Comparison of ENCODE assay signal across 8 cellular contexts in the genomic region with DNA sequence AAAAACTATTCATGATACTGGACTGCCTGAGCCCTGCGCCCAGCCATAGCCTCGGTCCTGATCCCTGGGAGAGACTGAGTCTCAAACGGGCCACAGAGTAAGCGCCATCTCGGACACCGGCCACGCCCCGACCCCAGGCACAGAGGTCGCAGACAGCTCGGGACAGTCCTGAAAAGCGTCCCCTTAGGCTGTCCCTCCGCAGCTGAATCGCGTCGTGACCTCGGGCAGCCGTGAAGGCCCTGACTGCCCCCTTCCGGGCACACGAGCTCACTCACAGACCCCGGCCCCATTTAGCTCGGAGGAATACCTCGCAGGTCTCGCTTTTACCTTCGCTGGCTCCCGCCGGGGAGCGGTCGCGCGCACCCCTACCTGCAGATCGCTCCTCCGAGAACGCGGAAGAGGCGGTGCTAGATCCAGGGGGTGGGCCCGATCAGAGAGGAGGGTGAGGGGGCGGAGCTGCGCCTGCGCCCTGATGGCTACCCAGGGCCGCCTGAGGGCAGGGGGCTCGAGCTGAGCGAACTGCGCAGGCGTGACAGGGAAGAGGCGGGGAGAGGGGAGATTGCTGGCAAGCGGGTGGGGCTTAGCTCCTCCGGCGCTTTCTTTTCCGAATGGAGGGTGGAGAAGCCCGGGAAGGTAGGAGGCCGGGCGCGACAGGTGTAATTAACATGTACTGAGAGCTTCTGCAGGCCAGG.
A peak's percentile ranks its signal among the peaks of the same experiment; 100 is the strongest.
DNase-seq lines count a peak whose midpoint lies in the region; ATAC-seq and TF ChIP-seq lines count a peak whose summit lies in the region.

A gene (minus strand): TSS at position 411 of the 692 bp plus-strand sequence. CDS start 20,941 bp downstream, outside the sequence.

- TF ChIP-seq CTCF in AG09309 (IDR thresholded peaks at IDR 0.05; ENCODE audit: control insufficient read depth, insufficient read depth, low read depth, low read length, missing control alignments) = peak; percentile 26

- H3K4me3 ChIP-seq in AG09309 (ENCODE audit: control insufficient read depth, low read depth, low read length) = peak within 1 kb of the TSS; percentile 99

- peak; percentile 97 for ATAC-seq in GM18909 (IDR thresholded peaks at IDR 0.05; ENCODE audit: poor library complexity, unreplicated experiment)
- ATAC-seq in HG03175 (IDR thresholded peaks at IDR 0.05; ENCODE audit: unreplicated experiment) = peak; percentile 96
- peak; percentile 93 for ATAC-seq in activated CD4-positive, CD25-positive, alpha-beta regulatory T cell treated with anti-CD3 and anti-CD28 coated beads, Interleukin-2, amount 50 U/mL, for 24 hours

- DNase-seq in AG09309 (ENCODE audit: low read depth) (peak; percentile 55), NCI-H345 treated with DMSO at 0.1 percent for 48 hours (lab: John Stamatoyannopoulos, UW; ENCODE audit: unreplicated experiment) (peak; percentile 95), cerebellar cortex (ENCODE audit: low spot score) (peak; percentile 98), iris pigment epithelial cell (ENCODE audit: low read depth) (peak; percentile 90)
- peak; percentile 99 for DNase-seq in stimulated activated CD4-positive, alpha-beta T cell treated with anti-CD3 and anti-CD28 coated beads, Interleukin-12 subunit alpha, Interleukin-12 subunit beta, amount 100 ng/mL, for 4 hours

Comparison
In these comparisons a context has a peak if more than half of its experiments do, and no peak if none do; other contexts are left out.
1. Peak in every context shown above with its lines: DNase-seq, ATAC-seq and H3K4me3 ChIP-seq.